19 cellular contexts compared by ENCODE assay signal in the genomic region with DNA sequence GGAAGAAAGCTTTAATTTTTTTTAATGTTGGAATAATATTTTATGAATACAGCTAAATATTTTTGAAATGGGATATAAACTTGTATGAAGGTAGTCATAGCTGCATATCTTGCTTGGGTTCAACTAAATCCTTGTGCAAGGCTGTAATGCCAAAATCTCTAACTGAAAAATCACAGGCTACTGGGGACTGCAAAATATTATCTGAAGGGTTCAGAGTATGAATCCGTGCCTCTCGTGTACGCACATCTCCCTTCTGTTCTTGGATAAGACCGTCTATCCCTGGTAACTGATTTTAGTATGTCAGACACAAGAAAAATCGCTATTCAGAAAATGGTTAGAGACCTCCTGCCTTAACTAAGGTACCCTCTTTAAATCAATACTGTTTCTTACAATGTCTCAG.
DNase-seq lines count a peak whose midpoint lies in the region; ATAC-seq, FAIRE-seq and TF ChIP-seq lines count a peak whose summit lies in the region.
"Had no signal": no experiment of that assay in that cellular context is flagged by ENCODE, and none has a peak within 500 bp of the region (broad histone marks: within the 10 kb centered on the region; RNA-seq: fewer than 3 reads in every experiment).

No MANE protein-coding gene starts in this region.

- no peak overlapping the region for H3K4me2 ChIP-seq in K562 (ENCODE audit: insufficient read depth, low read length)
- H3K4me2 ChIP-seq: BLaER1 had no signal

- H3K4me1 ChIP-seq in K562 (replicated peaks in 1 of 2; ENCODE audit: control insufficient read depth in 2 of 2, insufficient read depth in 2 of 2, low read length in 2 of 2) (peaks cover 4 to 9% of the 10 kb centered on the region in 2 experiments; a peak in 4 of 5 replicates), gastrocnemius medialis (peaks cover 44 to 58% of the 10 kb centered on the region in 2 donors)

- 0 out of 3 replicates have a peak, but pooled peaks cover 4% of the 10 kb centered on the region for H3K79me2 ChIP-seq in K562 (ENCODE audit: control insufficient read depth, insufficient read depth, low read length)

- no peak overlapping the region for H3K27ac ChIP-seq in K562 (ENCODE audit: extremely low read depth, low read depth, low read length)
- peak overlapping the region; percentile 28 to 57 (median 49) for H3K27ac ChIP-seq in gastrocnemius medialis
- H3K27ac ChIP-seq: BLaER1 had no signal

- intact Hi-C loops in K562 (cut with micrococcal nuclease) = no loop called here
- intact Hi-C loops in gastrocnemius medialis (cut with DNase I; ENCODE audit: low total_unique reads) = no loop called here

- ATAC-seq in K562 = peak; percentile 49
- ATAC-seq in gastrocnemius medialis = no peak

- POLR2A ChIA-PET in K562 (lab: Yijun Ruan, JAX) = no interaction called here

- no TSS peak for BruUV-seq in K562 (replicated peaks; lab: Mats Ljungman, UMichigan)

- CTCF ChIA-PET in K562 (lab: Yijun Ruan, JAX; ENCODE audit: low intra/inter-chr PET ratio) = no interaction called here

- no peak for TF ChIP-seq POLR2A in K562 (conservative IDR thresholded peaks at IDR 0.05)
- no peak for TF ChIP-seq POLR2A in gastrocnemius medialis (IDR thresholded peaks at IDR 0.05)

- FAIRE-seq in D721Med (lab: Jason Lieb, UNC) = peak; percentile 68
- FAIRE-seq in K562 (lab: Jason Lieb, UNC) = no peak
- FAIRE-seq: A204.1, GM12891, GM19239 had no signal

- H2AFZ ChIP-seq in K562 (ENCODE audit: low read depth, low read length) = no peak overlapping the region

- no peaks in the 10 kb centered on the region for H4K20me1 ChIP-seq in K562 (replicated peaks; ENCODE audit: control insufficient read depth, insufficient read depth, low read length)
- H4K20me1 ChIP-seq: BLaER1 had no signal

- in situ Hi-C loops in K562 (cut with MboI) = no loop called here
- in situ Hi-C loops in gastrocnemius medialis (cut with MboI; ENCODE audit: low sequenced_read_pairs in 4 of 4) = no loop called here

- H3K27me3 ChIP-seq in K562 (ENCODE audit: control insufficient read depth in 2 of 2, insufficient read depth in 2 of 2, low read length in 2 of 2) (no peaks in the 10 kb centered on the region), gastrocnemius medialis (no peaks in the 10 kb centered on the region)
- H3K27me3 ChIP-seq: BE2C, BLaER1 had no signal

- TF ChIP-seq RAD21 in K562 (CRISPR knock-in tag; conservative IDR thresholded peaks at IDR 0.05 in 1 of 2, IDR thresholded peaks at IDR 0.05 in 1 of 2) = no peak

- TF ChIP-seq EP300 in K562 (IDR thresholded peaks at IDR 0.05; ENCODE audit: low read length) = no peak

- H3K9me3 ChIP-seq in K562 (replicated peaks; ENCODE audit: control insufficient read depth, insufficient read depth, low read depth, low read length) = no peaks in the 10 kb centered on the region
- no peaks in the 10 kb centered on the region for H3K9me3 ChIP-seq in gastrocnemius medialis
- H3K9me3 ChIP-seq: BE2C, BLaER1 had no signal

- peaks cover 2% of the 10 kb centered on the region; the same call in 1 of the 3 replicates for H3K36me3 ChIP-seq in K562 (ENCODE audit: control insufficient read depth, insufficient read depth, low read length)
- no peaks in the 10 kb centered on the region for H3K36me3 ChIP-seq in gastrocnemius medialis
- H3K36me3 ChIP-seq: BE2C, BLaER1 had no signal

- DNase-seq in D721Med (ENCODE audit: insufficient read length, low spot score) = no peak
- no peak for DNase-seq in K562 (ENCODE audit: extremely low read depth in 1 of 4, low spot score in 3 of 4)
- no peak for DNase-seq in gastrocnemius medialis
- DNase-seq in stimulated activated CD4-positive, alpha-beta T cell treated with anti-CD3 and anti-CD28 coated beads, Interleukin-4, amount 100 ng/mL, for 4 hours = no peak
- DNase-seq in pons (ENCODE audit: low spot score) = no peak
- DNase-seq: 8988T; ACHN; BE2C; C1 segment of cervical spinal cord; CD4-positive, alpha-beta memory T cell; CD4-positive, CD25-positive, alpha-beta regulatory T cell; CD8-positive, alpha-beta memory T cell; COR-L47; DMS79 treated with DMSO at 0.1 percent for 48 hours; GF-D8 had no signal

- TF ChIP-seq CTCF in D721Med (IDR thresholded peaks at IDR 0.05; ENCODE audit: insufficient read depth, missing control alignments) (no peak), K562 (IDR thresholded peaks at IDR 0.05 in 2 of 3, conservative IDR thresholded peaks at IDR 0.05 in 1 of 3; ENCODE audit: insufficient read depth in 2 of 3, low read depth in 1 of 3, low read length in 3 of 3) (no peak), gastrocnemius medialis (IDR thresholded peaks at IDR 0.05 in 4 of 5, conservative IDR thresholded peaks at IDR 0.05 in 1 of 5) (no peak)

- H3K9me1 ChIP-seq in K562 (ENCODE audit: control insufficient read depth, insufficient read depth, low read length) = no peaks in the 10 kb centered on the region

- H3K9ac ChIP-seq in K562 (ENCODE audit: insufficient read depth in 1 of 2, low read depth in 2 of 2, low read length in 2 of 2) = no peak overlapping the region
- H3K9ac ChIP-seq: BLaER1 had no signal

- WGBS in K562 (ENCODE audit: insufficient coverage, low coverage, missing lambda C conversion rate) = 24% methylated on average over 5 of the region's 5 CpGs

- H3K4me3 ChIP-seq in K562 (no peak overlapping the region), gastrocnemius medialis (no peak overlapping the region)
- H3K4me3 ChIP-seq: BLaER1 had no signal

TF ChIP-seq in K562, 482 proteins besides CTCF, POLR2A, EP300 and RAD21 (continues in another document):
- TF ChIP-seq CCNT2 (IDR thresholded peaks at IDR 0.05; ENCODE audit: borderline replicate concordance, extremely low read depth, insufficient read length, low read depth, low read length) (peak; percentile 15), SUPT5H (IDR thresholded peaks at IDR 0.05) (no peak), PRMT5 (CRISPR knock-in tag; IDR thresholded peaks at IDR 0.05) (no peak), SMARCC2 (IDR thresholded peaks at IDR 0.05; ENCODE audit: low read depth) (no peak), ZNF347 (CRISPR knock-in tag; IDR thresholded peaks at IDR 0.05; ENCODE audit: low read depth) (no peak), ZNF561 (CRISPR knock-in tag; conservative IDR thresholded peaks at IDR 0.05) (no peak)
- TF ChIP-seq, protein P1, sequence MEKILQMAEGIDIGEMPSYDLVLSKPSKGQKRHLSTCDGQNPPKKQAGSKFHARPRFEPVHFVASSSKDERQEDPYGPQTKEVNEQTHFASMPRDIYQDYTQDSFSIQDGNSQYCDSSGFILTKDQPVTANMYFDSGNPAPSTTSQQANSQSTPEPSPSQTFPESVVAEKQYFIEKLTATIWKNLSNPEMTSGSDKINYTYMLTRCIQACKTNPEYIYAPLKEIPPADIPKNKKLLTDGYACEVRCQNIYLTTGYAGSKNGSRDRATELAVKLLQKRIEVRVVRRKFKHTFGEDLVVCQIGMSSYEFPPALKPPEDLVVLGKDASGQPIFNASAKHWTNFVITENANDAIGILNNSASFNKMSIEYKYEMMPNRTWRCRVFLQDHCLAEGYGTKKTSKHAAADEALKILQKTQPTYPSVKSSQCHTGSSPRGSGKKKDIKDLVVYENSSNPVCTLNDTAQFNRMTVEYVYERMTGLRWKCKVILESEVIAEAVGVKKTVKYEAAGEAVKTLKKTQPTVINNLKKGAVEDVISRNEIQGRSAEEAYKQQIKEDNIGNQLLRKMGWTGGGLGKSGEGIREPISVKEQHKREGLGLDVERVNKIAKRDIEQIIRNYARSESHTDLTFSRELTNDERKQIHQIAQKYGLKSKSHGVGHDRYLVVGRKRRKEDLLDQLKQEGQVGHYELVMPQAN (IDR thresholded peaks at IDR 0.05; ENCODE audit: borderline replicate concordance) = no peak
- TF ChIP-seq, protein P2, sequence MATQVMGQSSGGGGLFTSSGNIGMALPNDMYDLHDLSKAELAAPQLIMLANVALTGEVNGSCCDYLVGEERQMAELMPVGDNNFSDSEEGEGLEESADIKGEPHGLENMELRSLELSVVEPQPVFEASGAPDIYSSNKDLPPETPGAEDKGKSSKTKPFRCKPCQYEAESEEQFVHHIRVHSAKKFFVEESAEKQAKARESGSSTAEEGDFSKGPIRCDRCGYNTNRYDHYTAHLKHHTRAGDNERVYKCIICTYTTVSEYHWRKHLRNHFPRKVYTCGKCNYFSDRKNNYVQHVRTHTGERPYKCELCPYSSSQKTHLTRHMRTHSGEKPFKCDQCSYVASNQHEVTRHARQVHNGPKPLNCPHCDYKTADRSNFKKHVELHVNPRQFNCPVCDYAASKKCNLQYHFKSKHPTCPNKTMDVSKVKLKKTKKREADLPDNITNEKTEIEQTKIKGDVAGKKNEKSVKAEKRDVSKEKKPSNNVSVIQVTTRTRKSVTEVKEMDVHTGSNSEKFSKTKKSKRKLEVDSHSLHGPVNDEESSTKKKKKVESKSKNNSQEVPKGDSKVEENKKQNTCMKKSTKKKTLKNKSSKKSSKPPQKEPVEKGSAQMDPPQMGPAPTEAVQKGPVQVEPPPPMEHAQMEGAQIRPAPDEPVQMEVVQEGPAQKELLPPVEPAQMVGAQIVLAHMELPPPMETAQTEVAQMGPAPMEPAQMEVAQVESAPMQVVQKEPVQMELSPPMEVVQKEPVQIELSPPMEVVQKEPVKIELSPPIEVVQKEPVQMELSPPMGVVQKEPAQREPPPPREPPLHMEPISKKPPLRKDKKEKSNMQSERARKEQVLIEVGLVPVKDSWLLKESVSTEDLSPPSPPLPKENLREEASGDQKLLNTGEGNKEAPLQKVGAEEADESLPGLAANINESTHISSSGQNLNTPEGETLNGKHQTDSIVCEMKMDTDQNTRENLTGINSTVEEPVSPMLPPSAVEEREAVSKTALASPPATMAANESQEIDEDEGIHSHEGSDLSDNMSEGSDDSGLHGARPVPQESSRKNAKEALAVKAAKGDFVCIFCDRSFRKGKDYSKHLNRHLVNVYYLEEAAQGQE (CRISPR knock-in tag; IDR thresholded peaks at IDR 0.05; ENCODE audit: low read depth) = no peak
